Comparison of ENCODE assay signal across 8 cellular contexts in genomic region chr5:69415584-69415958, GRCh38. TPM values are rescaled to one million over a fixed set of nuclear protein-coding genes. Genes with fewer than 3 reads are reported as not detected.
DNase-seq lines count a peak whose midpoint lies in the region; ATAC-seq and TF ChIP-seq lines count a peak whose summit lies in the region.

No MANE protein-coding gene starts in this region.

- POLR2A ChIA-PET in activated CD8-positive, alpha-beta T cell treated with anti-CD3 and anti-CD28 coated beads for 36 hours (lab: Charles Lee) = no interaction called here

- peak overlapping the region; percentile 92 for H3K4me3 ChIP-seq in iPS-18c (ENCODE audit: insufficient read depth, low read depth, low read length)

- no peaks in the 10 kb centered on the region for H3K9me3 ChIP-seq in iPS-18c (ENCODE audit: control insufficient read depth, insufficient read depth, low read length)

- no peak overlapping the region for H3K27ac Mint-ChIP-seq in activated CD8-positive, alpha-beta T cell treated with anti-CD3 and anti-CD28 coated beads for 36 hours
- no peak overlapping the region for H3K27ac Mint-ChIP-seq in stimulated activated naive B cell treated with anti-CD40 and anti-IgM and Interleukin-4, amounts not matched to agents 10 μg/mL and 1 μg/mL and 100 μg/mL, for 72 hours

- peaks cover 18% of the 10 kb centered on the region for H3K36me3 Mint-ChIP-seq in activated CD8-positive, alpha-beta T cell treated with anti-CD3 and anti-CD28 coated beads for 36 hours (ENCODE audit: low read depth)
- H3K36me3 Mint-ChIP-seq in stimulated activated naive B cell treated with anti-CD40 and anti-IgM and Interleukin-4, amounts not matched to agents 10 μg/mL and 1 μg/mL and 100 μg/mL, for 72 hours = peaks cover 20 to 23% of the 10 kb centered on the region in 2 donors

- ATAC-seq in activated CD8-positive, alpha-beta T cell treated with anti-CD3 and anti-CD28 coated beads for 36 hours = no peak
- ATAC-seq in stimulated activated naive B cell treated with anti-CD40 and anti-IgM and Interleukin-4, amounts not matched to agents 10 μg/mL and 1 μg/mL and 100 μg/mL, for 72 hours (replicated peaks) = no peak
- ATAC-seq in GM19463 (IDR thresholded peaks at IDR 0.05; ENCODE audit: unreplicated experiment) = no peak

- no peaks in the 10 kb centered on the region for H3K4me1 Mint-ChIP-seq in activated CD8-positive, alpha-beta T cell treated with anti-CD3 and anti-CD28 coated beads for 36 hours (ENCODE audit: low read depth)
- H3K4me1 Mint-ChIP-seq in stimulated activated naive B cell treated with anti-CD40 and anti-IgM and Interleukin-4, amounts not matched to agents 10 μg/mL and 1 μg/mL and 100 μg/mL, for 72 hours = peaks cover 2 to 6% of the 10 kb centered on the region in 2 donors

- H3K27me3 Mint-ChIP-seq in activated CD8-positive, alpha-beta T cell treated with anti-CD3 and anti-CD28 coated beads for 36 hours = no peaks in the 10 kb centered on the region
- H3K27me3 Mint-ChIP-seq in stimulated activated naive B cell treated with anti-CD40 and anti-IgM and Interleukin-4, amounts not matched to agents 10 μg/mL and 1 μg/mL and 100 μg/mL, for 72 hours = no peaks in the 10 kb centered on the region

- intact Hi-C loops in activated CD8-positive, alpha-beta T cell treated with anti-CD3 and anti-CD28 coated beads for 36 hours (cut with micrococcal nuclease) = no loop called here

- peak overlapping the region; percentile 47 for H3K4me3 Mint-ChIP-seq in activated CD8-positive, alpha-beta T cell treated with anti-CD3 and anti-CD28 coated beads for 36 hours
- H3K4me3 Mint-ChIP-seq in stimulated activated naive B cell treated with anti-CD40 and anti-IgM and Interleukin-4, amounts not matched to agents 10 μg/mL and 1 μg/mL and 100 μg/mL, for 72 hours = peak overlapping the region; percentile 39 to 67

- H3K9me3 Mint-ChIP-seq in activated CD8-positive, alpha-beta T cell treated with anti-CD3 and anti-CD28 coated beads for 36 hours = no peaks in the 10 kb centered on the region
- H3K9me3 Mint-ChIP-seq in stimulated activated naive B cell treated with anti-CD40 and anti-IgM and Interleukin-4, amounts not matched to agents 10 μg/mL and 1 μg/mL and 100 μg/mL, for 72 hours = no peaks in the 10 kb centered on the region

- peak; percentile 4 to 23 for DNase-seq in SHP77 (lab: John Stamatoyannopoulos, UW)
- no peak for DNase-seq in SHP77 treated with DMSO at 0.1 percent for 48 hours (lab: John Stamatoyannopoulos, UW)
- no peak for DNase-seq in activated CD8-positive, alpha-beta T cell treated with anti-CD3 and anti-CD28 coated beads for 36 hours
- no peak for DNase-seq in stimulated activated naive B cell treated with anti-CD40 and anti-IgM and Interleukin-4, amounts not matched to agents 10 μg/mL and 1 μg/mL and 100 μg/mL, for 72 hours
- DNase-seq in NCI-H2227 (lab: John Stamatoyannopoulos, UW; ENCODE audit: unreplicated experiment) = no peak
- DNase-seq in GDM1 (lab: John Stamatoyannopoulos, UW) = no peak

- CTCF ChIA-PET in activated CD8-positive, alpha-beta T cell treated with anti-CD3 and anti-CD28 coated beads for 36 hours (lab: Charles Lee) = no interaction called here

- TF ChIP-seq CTCF in activated CD8-positive, alpha-beta T cell treated with anti-CD3 and anti-CD28 coated beads for 36 hours (IDR thresholded peaks at IDR 0.05) = no peak

RNA-seq across cellular contexts. Expression of gene MARVELD2, which starts 0.7 kb away (rescaled TPM):
- total RNA-seq in activated CD8-positive, alpha-beta T cell treated with anti-CD3 and anti-CD28 coated beads for 36 hours = under 1 TPM; 0.29 to 0.60 TPM

RNA-seq across cellular contexts. Expression of gene RAD17, which starts 46.0 kb away (rescaled TPM):
- total RNA-seq in activated CD8-positive, alpha-beta T cell treated with anti-CD3 and anti-CD28 coated beads for 36 hours = 10 to 100 TPM; 22.9 to 26.5 TPM

RNA-seq across cellular contexts. Expression of gene AK6, which starts 46.3 kb away (rescaled TPM):
- total RNA-seq in activated CD8-positive, alpha-beta T cell treated with anti-CD3 and anti-CD28 coated beads for 36 hours = 100 to 1,000 TPM in 1 of 2 experiments, 10 to 100 TPM in 1; 95.7 to 107 TPM

RNA-seq across cellular contexts. Expression of gene TAF9, which starts 46.3 kb away (rescaled TPM):
- total RNA-seq in activated CD8-positive, alpha-beta T cell treated with anti-CD3 and anti-CD28 coated beads for 36 hours = 10 to 100 TPM; 68.8 to 70.6 TPM

Comparison
In these comparisons a context has a peak if more than half of its experiments do, and no peak if none do; other contexts are left out.
1. DNase-seq: peak in SHP77 (2 of 2); none in SHP77 treated with DMSO at 0.1 percent for 48 hours (single experiment), activated CD8-positive, alpha-beta T cell treated with anti-CD3 and anti-CD28 coated beads for 36 hours (single experiment), stimulated activated naive B cell treated with anti-CD40 and anti-IgM and Interleukin-4, amounts not matched to agents 10 μg/mL and 1 μg/mL and 100 μg/mL, for 72 hours (single experiment), NCI-H2227 (single experiment) and GDM1 (single experiment).